30 cellular contexts compared by ENCODE assay signal in genomic region chr9:35293381-35293780, GRCh38.
"Had no signal": no experiment of that assay in that cellular context is flagged by ENCODE, and none has a peak within 500 bp of the region (broad histone marks: within the 10 kb centered on the region; RNA-seq: fewer than 3 reads in every experiment).

No MANE protein-coding gene starts in this region.

- H3K4me1 ChIP-seq: adrenal gland, spleen, tibial nerve had no signal

- H3K27ac Mint-ChIP-seq: activated naive CD4-positive, alpha-beta T cell treated with anti-CD3 and anti-CD28 coated beads for 36 hours; activated naive CD8-positive, alpha-beta T cell treated with anti-CD3 and anti-CD28 coated beads for 36 hours; activated T-helper 1 cell treated with anti-CD3 and anti-CD28 coated beads, Interleukin-12 subunit alpha, Interleukin-12 subunit beta, Interleukin-2, Interleukin-4 antibody, amounts not matched to agents 30 ng/mL and 10 ng/mL and 1 ng/mL, durations not matched to agents 14 hours and 24 hours and 36 hours; effector memory CD8-positive, alpha-beta T cell; naive thymus-derived CD4-positive, alpha-beta T cell; T-helper 17 cell had no signal

- H3K27ac ChIP-seq: adrenal gland, brain microvascular endothelial cell, coronary artery, dorsolateral prefrontal cortex, heart right ventricle, neutrophil, psoas muscle, spleen, WERI-Rb-1 had no signal

- ATAC-seq: activated CD4-positive, CD25-positive, alpha-beta regulatory T cell treated with anti-CD3 and anti-CD28 coated beads, Interleukin-2, amount 50 U/mL, for 24 hours; effector memory CD8-positive, alpha-beta T cell; esophagus mucosa; heart right ventricle; naive thymus-derived CD4-positive, alpha-beta T cell; psoas muscle; right cardiac atrium; T-helper 17 cell had no signal

- H3K4me1 Mint-ChIP-seq: T-helper 17 cell had no signal

- H3K27me3 ChIP-seq: adrenal gland, brain microvascular endothelial cell, dorsolateral prefrontal cortex, heart right ventricle, neutrophil, tibial nerve had no signal

- H3K9me3 ChIP-seq: adrenal gland, heart right ventricle, neutrophil, psoas muscle, spleen, tibial nerve had no signal

- DNase-seq: activated CD4-positive, alpha-beta T cell treated with anti-CD3 and anti-CD28 coated beads for 48 hours; activated CD4-positive, alpha-beta T cell treated with anti-CD3 and anti-CD28 coated beads, Interleukin-2, amount 50 U/mL, for 48 hours; activated CD8-positive, alpha-beta memory T cell treated with anti-CD3 and anti-CD28 coated beads, Interleukin-2, amount 50 U/mL, for 4 hours; activated effector memory CD4-positive, alpha-beta T cell treated with anti-CD3 and anti-CD28 coated beads, Interleukin-2, amount 50 U/mL, for 16 hours; activated naive CD4-positive, alpha-beta T cell treated with anti-CD3 and anti-CD28 coated beads for 36 hours; activated naive CD8-positive, alpha-beta T cell treated with anti-CD3 and anti-CD28 coated beads for 36 hours; activated T-cell treated with anti-CD3 and anti-CD28 coated beads, Interleukin-2, amount 50 U/mL, for 1 hour; adrenal gland; aorta; brain microvascular endothelial cell; dorsolateral prefrontal cortex; effector memory CD8-positive, alpha-beta T cell; foreskin fibroblast; heart right ventricle; mammary epithelial cell; midbrain; naive thymus-derived CD4-positive, alpha-beta T cell; psoas muscle; right cardiac atrium; spleen; stimulated activated naive CD4-positive, alpha-beta T cell treated with Interleukin-2 at 50 U/mL for 16 hours; T-helper 17 cell; T1000; WERI-Rb-1 had no signal

- H3K4me3 ChIP-seq: adrenal gland, coronary artery, dorsolateral prefrontal cortex, heart right ventricle, psoas muscle, spleen, tibial nerve had no signal

- H3K36me3 ChIP-seq: adrenal gland, brain microvascular endothelial cell, neutrophil, spleen, WERI-Rb-1 had no signal

- H3K9me3 Mint-ChIP-seq: activated naive CD4-positive, alpha-beta T cell treated with anti-CD3 and anti-CD28 coated beads for 36 hours; activated naive CD8-positive, alpha-beta T cell treated with anti-CD3 and anti-CD28 coated beads for 36 hours; activated T-helper 1 cell treated with anti-CD3 and anti-CD28 coated beads, Interleukin-12 subunit alpha, Interleukin-12 subunit beta, Interleukin-2, Interleukin-4 antibody, amounts not matched to agents 30 ng/mL and 10 ng/mL and 1 ng/mL, durations not matched to agents 14 hours and 24 hours and 36 hours; effector memory CD8-positive, alpha-beta T cell; naive thymus-derived CD4-positive, alpha-beta T cell had no signal

- H3K4me3 Mint-ChIP-seq: activated naive CD4-positive, alpha-beta T cell treated with anti-CD3 and anti-CD28 coated beads for 36 hours; activated naive CD8-positive, alpha-beta T cell treated with anti-CD3 and anti-CD28 coated beads for 36 hours; activated T-helper 1 cell treated with anti-CD3 and anti-CD28 coated beads, Interleukin-12 subunit alpha, Interleukin-12 subunit beta, Interleukin-2, Interleukin-4 antibody, amounts not matched to agents 30 ng/mL and 10 ng/mL and 1 ng/mL, durations not matched to agents 14 hours and 24 hours and 36 hours; effector memory CD8-positive, alpha-beta T cell; naive thymus-derived CD4-positive, alpha-beta T cell; T-helper 17 cell had no signal

- H3K36me3 Mint-ChIP-seq: activated naive CD8-positive, alpha-beta T cell treated with anti-CD3 and anti-CD28 coated beads for 36 hours; naive thymus-derived CD4-positive, alpha-beta T cell had no signal
